26 cellular contexts compared by ENCODE assay signal in genomic region chr5:114729986-114730385, GRCh38.
"Had no signal": no experiment of that assay in that cellular context is flagged by ENCODE, and none has a peak within 500 bp of the region (broad histone marks: within the 10 kb centered on the region; RNA-seq: fewer than 3 reads in every experiment).

No MANE protein-coding gene starts in this region.

- H3K36me3 Mint-ChIP-seq: naive B cell; naive thymus-derived CD8-positive, alpha-beta T cell; neural progenitor cell; stimulated activated effector memory CD8-positive, alpha-beta T cell treated with anti-CD3 and anti-CD28 coated beads, Interleukin-12 subunit alpha, Interleukin-12 subunit beta, amount 100 ng/mL, for 72 hours had no signal

- DNase-seq: naive B cell; naive thymus-derived CD8-positive, alpha-beta T cell; nephron progenitor cell; occipital lobe; ovary; posterior cingulate gyrus; psoas muscle; right cardiac atrium; right lobe of liver; sigmoid colon; small intestine; stimulated activated CD4-positive, alpha-beta T cell treated with anti-CD3 and anti-CD28 coated beads, Interleukin-15, amount 100 ng/mL, for 24 hours; stimulated activated CD4-positive, alpha-beta T cell treated with anti-CD3 and anti-CD28 coated beads, Interleukin-2, amount 100 ng/mL, for 24 hours; stimulated activated CD4-positive, alpha-beta T cell treated with anti-CD3 and anti-CD28 coated beads, Interleukin-2, amount 100 ng/mL, for 48 hours; stimulated activated CD4-positive, alpha-beta T cell treated with anti-CD3 and anti-CD28 coated beads, Interleukin-4, amount 100 ng/mL, for 24 hours; stimulated activated naive CD8-positive, alpha-beta T cell treated with anti-CD3 and anti-CD28 coated beads, Interleukin-15, amount 100 ng/mL, for 72 hours; stimulated activated naive CD8-positive, alpha-beta T cell treated with anti-CD3 and anti-CD28 coated beads, Interleukin-15, Interleukin-2, amounts not matched to agents 100 U/mL and 50 U/mL, for 24 hours; substantia nigra; testis; tibial artery; transverse colon; upper lobe of left lung had no signal

- H3K4me1 Mint-ChIP-seq: naive B cell; naive thymus-derived CD8-positive, alpha-beta T cell; neural progenitor cell; stimulated activated effector memory CD8-positive, alpha-beta T cell treated with anti-CD3 and anti-CD28 coated beads, Interleukin-12 subunit alpha, Interleukin-12 subunit beta, amount 100 ng/mL, for 72 hours; stimulated activated naive CD8-positive, alpha-beta T cell treated with anti-CD3 and anti-CD28 coated beads, Interleukin-15, amount 100 ng/mL, for 72 hours had no signal

- ATAC-seq: naive thymus-derived CD8-positive, alpha-beta T cell; natural killer cell treated with Interleukin-12 subunit alpha and Interleukin-12 subunit beta and Interleukin-15 and Interleukin-18, amount 100 ng/mL, for 72 hours; psoas muscle; right cardiac atrium; right lobe of liver; stimulated activated effector memory CD8-positive, alpha-beta T cell treated with anti-CD3 and anti-CD28 coated beads, Interleukin-12 subunit alpha, Interleukin-12 subunit beta, amount 100 ng/mL, for 72 hours; stimulated activated naive CD8-positive, alpha-beta T cell treated with anti-CD3 and anti-CD28 coated beads, Interleukin-15, amount 100 ng/mL, for 72 hours; stimulated activated naive CD8-positive, alpha-beta T cell treated with anti-CD3 and anti-CD28 coated beads, Interleukin-15, Interleukin-2, amounts not matched to agents 100 U/mL and 50 U/mL, for 24 hours had no signal

- H3K4me3 Mint-ChIP-seq: naive B cell; naive thymus-derived CD8-positive, alpha-beta T cell; natural killer cell treated with Interleukin-12 subunit alpha and Interleukin-12 subunit beta and Interleukin-15 and Interleukin-18, amount 100 ng/mL, for 72 hours; nephron progenitor cell; neural progenitor cell; stimulated activated effector memory CD8-positive, alpha-beta T cell treated with anti-CD3 and anti-CD28 coated beads, Interleukin-12 subunit alpha, Interleukin-12 subunit beta, amount 100 ng/mL, for 72 hours; stimulated activated naive CD8-positive, alpha-beta T cell treated with anti-CD3 and anti-CD28 coated beads, Interleukin-15, amount 100 ng/mL, for 72 hours had no signal

- H3K27ac Mint-ChIP-seq: naive B cell; naive thymus-derived CD8-positive, alpha-beta T cell; natural killer cell treated with Interleukin-12 subunit alpha and Interleukin-12 subunit beta and Interleukin-15 and Interleukin-18, amount 100 ng/mL, for 72 hours; nephron progenitor cell; neural progenitor cell; progenitor cell of endocrine pancreas; stimulated activated effector memory CD8-positive, alpha-beta T cell treated with anti-CD3 and anti-CD28 coated beads, Interleukin-12 subunit alpha, Interleukin-12 subunit beta, amount 100 ng/mL, for 72 hours; stimulated activated naive CD8-positive, alpha-beta T cell treated with anti-CD3 and anti-CD28 coated beads, Interleukin-15, amount 100 ng/mL, for 72 hours had no signal

- H3K27me3 Mint-ChIP-seq: naive B cell; progenitor cell of endocrine pancreas; stimulated activated naive CD8-positive, alpha-beta T cell treated with anti-CD3 and anti-CD28 coated beads, Interleukin-15, amount 100 ng/mL, for 72 hours had no signal

- H3K9me3 Mint-ChIP-seq: neural progenitor cell had no signal
